ENCODE assay signal across 20 cellular contexts in the genomic region with DNA sequence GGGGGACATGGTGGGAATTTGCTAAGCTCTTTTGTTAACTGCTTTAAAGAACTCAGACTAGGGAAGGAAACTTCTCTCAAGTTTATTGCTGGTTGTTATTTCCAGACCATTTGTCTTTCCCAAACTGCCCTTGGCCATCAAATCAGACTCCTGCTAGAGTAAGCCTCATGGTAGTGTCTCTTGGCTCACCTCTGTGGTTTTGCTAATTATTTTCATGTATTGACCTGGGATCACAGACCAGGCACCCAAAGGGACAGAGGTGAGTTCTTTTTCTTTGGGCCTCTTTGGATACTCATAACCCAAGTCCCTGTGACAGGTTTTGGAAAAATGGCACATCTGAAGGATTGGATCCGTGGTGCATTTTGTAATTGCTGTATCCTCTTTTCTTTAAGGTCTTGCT.
"Had no signal": no experiment of that assay in that cellular context is flagged by ENCODE, and none has a peak within 500 bp of the region (broad histone marks: within the 10 kb centered on the region; RNA-seq: fewer than 3 reads in every experiment).

No MANE protein-coding gene starts in this region.

- DNase-seq: activated CD4-positive, alpha-beta T cell treated with anti-CD3 and anti-CD28 coated beads for 1 hour; activated T-cell treated with anti-CD3 and anti-CD28 coated beads, Interleukin-2, amount 50 U/mL, for 1 hour; adrenal gland; brain microvascular endothelial cell; central memory CD4-positive, alpha-beta T cell; effector memory CD4-positive, alpha-beta T cell; gastrocnemius medialis; head of caudate nucleus; naive thymus-derived CD8-positive, alpha-beta T cell; stimulated activated CD4-positive, alpha-beta T cell treated with anti-CD3 and anti-CD28 coated beads, Interleukin-12 subunit alpha, Interleukin-12 subunit beta, amount 100 ng/mL, for 4 hours; stimulated activated naive CD8-positive, alpha-beta T cell treated with anti-CD3 and anti-CD28 coated beads, Interleukin-15, amount 100 ng/mL, for 72 hours; T-helper 1 cell; WERI-Rb-1 had no signal

- H3K27ac Mint-ChIP-seq: mesothelial cell of epicardium; stimulated activated effector memory CD8-positive, alpha-beta T cell treated with anti-CD3 and anti-CD28 coated beads, Interleukin-12 subunit alpha, Interleukin-12 subunit beta, amount 100 ng/mL, for 72 hours had no signal

- H3K4me3 Mint-ChIP-seq: mesothelial cell of epicardium; naive thymus-derived CD8-positive, alpha-beta T cell; stimulated activated naive CD8-positive, alpha-beta T cell treated with anti-CD3 and anti-CD28 coated beads, Interleukin-15, amount 100 ng/mL, for 72 hours had no signal

- H3K9me3 Mint-ChIP-seq: activated naive CD4-positive, alpha-beta T cell treated with anti-CD3 and anti-CD28 coated beads, Interleukin-2, amount 50 U/mL, for 72 hours; activated T-helper 17 cell treated with anti-CD3 and anti-CD28 coated beads, Interleukin-2, amount 50 U/mL, for 72 hours; mesothelial cell of epicardium; stimulated activated effector memory CD8-positive, alpha-beta T cell treated with anti-CD3 and anti-CD28 coated beads, Interleukin-12 subunit alpha, Interleukin-12 subunit beta, amount 100 ng/mL, for 72 hours had no signal

- H3K9me3 ChIP-seq: adrenal gland, ascending aorta, gastrocnemius medialis, prostate gland, upper lobe of left lung had no signal

- H3K27me3 ChIP-seq: adrenal gland, ascending aorta, brain microvascular endothelial cell, gastrocnemius medialis, upper lobe of left lung had no signal

- H3K27ac ChIP-seq: adrenal gland, brain microvascular endothelial cell, prostate gland, upper lobe of left lung, WERI-Rb-1 had no signal

- H3K4me3 ChIP-seq: adrenal gland, ascending aorta, gastrocnemius medialis, prostate gland, upper lobe of left lung had no signal

- H3K36me3 ChIP-seq: gastrocnemius medialis, prostate gland, WERI-Rb-1 had no signal

- H3K27me3 Mint-ChIP-seq: activated T-helper 17 cell treated with anti-CD3 and anti-CD28 coated beads, Interleukin-2, amount 50 U/mL, for 72 hours; naive thymus-derived CD8-positive, alpha-beta T cell; stimulated activated naive CD8-positive, alpha-beta T cell treated with anti-CD3 and anti-CD28 coated beads, Interleukin-15, amount 100 ng/mL, for 72 hours had no signal

- ATAC-seq: activated naive CD4-positive, alpha-beta T cell treated with anti-CD3 and anti-CD28 coated beads, Interleukin-2, amount 50 U/mL, for 72 hours; activated T-helper 17 cell treated with anti-CD3 and anti-CD28 coated beads, Interleukin-2, amount 50 U/mL, for 72 hours; gastrocnemius medialis; naive thymus-derived CD8-positive, alpha-beta T cell; stimulated activated effector memory CD8-positive, alpha-beta T cell treated with anti-CD3 and anti-CD28 coated beads, Interleukin-12 subunit alpha, Interleukin-12 subunit beta, amount 100 ng/mL, for 72 hours; stimulated activated naive CD8-positive, alpha-beta T cell treated with anti-CD3 and anti-CD28 coated beads, Interleukin-15, amount 100 ng/mL, for 72 hours had no signal
